27 cellular contexts compared by ENCODE assay signal in genomic region chr6:99808992-99809391, GRCh38.
"Had no signal": no experiment of that assay in that cellular context is flagged by ENCODE, and none has a peak within 500 bp of the region (broad histone marks: within the 10 kb centered on the region; RNA-seq: fewer than 3 reads in every experiment).

No MANE protein-coding gene starts in this region.

- H3K4me3 ChIP-seq: heart right ventricle, hepatocyte, left lung, lower lobe of right lung, pancreas, prostate gland, sigmoid colon, spleen, suprapubic skin, thoracic aorta, tibial artery, vagina had no signal

- H3K4me1 ChIP-seq: heart right ventricle, left lung, lower lobe of right lung, pancreas, prostate gland, sigmoid colon, spleen, suprapubic skin, tibial artery, vagina had no signal

- H3K27ac ChIP-seq: heart right ventricle, hepatocyte, left lung, lower lobe of right lung, pancreas, prostate gland, sigmoid colon, spleen, suprapubic skin, thoracic aorta, tibial artery, vagina had no signal

- H3K9me3 ChIP-seq: heart right ventricle, left lung, lower lobe of right lung, pancreas, prostate gland, sigmoid colon, spleen, suprapubic skin, thoracic aorta, tibial artery, vagina had no signal

- H3K36me3 ChIP-seq: heart right ventricle, left lung, lower lobe of right lung, pancreas, prostate gland, sigmoid colon, spleen, suprapubic skin, thoracic aorta, tibial artery, vagina had no signal

- DNase-seq: heart right ventricle; islet precursor cell; kidney glomerular epithelial cell; left cardiac atrium; left lung; lower lobe of right lung; mammary epithelial cell; mesenchymal stem cell; naive thymus-derived CD4-positive, alpha-beta T cell; nucleus accumbens; pancreas; posterior cingulate gyrus; retina; right cardiac atrium; sigmoid colon; small intestine; spleen; stimulated activated CD4-positive, alpha-beta T cell treated with anti-CD3 and anti-CD28 coated beads, Interleukin-4, amount 100 ng/mL, for 24 hours; stimulated activated naive CD4-positive, alpha-beta T cell; tibial artery had no signal

- ATAC-seq: heart right ventricle; left cardiac atrium; left lung; lower lobe of right lung; naive thymus-derived CD4-positive, alpha-beta T cell; natural killer cell treated with Interleukin-12 subunit alpha and Interleukin-12 subunit beta and Interleukin-15 and Interleukin-18, amount 100 ng/mL, for 72 hours; pancreas; right cardiac atrium; stimulated activated effector memory CD8-positive, alpha-beta T cell treated with anti-CD3 and anti-CD28 coated beads, Interleukin-12 subunit alpha, Interleukin-12 subunit beta, amount 100 ng/mL, for 72 hours had no signal

- H3K4me2 ChIP-seq: hepatocyte had no signal

- FAIRE-seq: pancreas, small intestine had no signal

- H3K27me3 ChIP-seq: left lung, pancreas, sigmoid colon, suprapubic skin, tibial artery, vagina had no signal
